ENCODE assay signal across 13 cellular contexts in genomic region chr20:4061989-4062388, GRCh38.
"Had no signal": no experiment of that assay in that cellular context is flagged by ENCODE, and none has a peak within 500 bp of the region (broad histone marks: within the 10 kb centered on the region; RNA-seq: fewer than 3 reads in every experiment).

No MANE protein-coding gene starts in this region.

- H3K36me3 ChIP-seq: ovary had no signal

- DNase-seq: activated CD4-positive, alpha-beta T cell treated with anti-CD3 and anti-CD28 coated beads, Interleukin-2, amount 50 U/mL, for 1 hour; activated T-cell treated with anti-CD3 and anti-CD28 coated beads for 4 hours; amniotic stem cell; body of pancreas; cerebellar nuclear complex; erythroblast; immature natural killer cell; left cardiac atrium; ovary; stimulated activated CD4-positive, alpha-beta T cell treated with anti-CD3 and anti-CD28 coated beads, Interleukin-4, amount 100 ng/mL, for 1 hour; stimulated activated CD8-positive, alpha-beta memory T cell treated with anti-CD3 and anti-CD28 coated beads, Interleukin-4, amount 100 ng/mL, for 48 hours had no signal

- H3K9me3 ChIP-seq: body of pancreas, ovary had no signal

- ATAC-seq: activated naive CD4-positive, alpha-beta T cell treated with anti-CD3 and anti-CD28 coated beads, Interleukin-2, amount 50 U/mL, for 72 hours; body of pancreas; left cardiac atrium; natural killer cell treated with Interleukin-12 subunit alpha and Interleukin-12 subunit beta and Interleukin-15 and Interleukin-18, amount 100 ng/mL, for 72 hours had no signal

- H3K27me3 ChIP-seq: body of pancreas, ovary had no signal

- H3K27ac ChIP-seq: body of pancreas, ovary had no signal

- H3K4me3 ChIP-seq: body of pancreas, ovary had no signal
